24 cellular contexts compared by ENCODE assay signal in the genomic region with DNA sequence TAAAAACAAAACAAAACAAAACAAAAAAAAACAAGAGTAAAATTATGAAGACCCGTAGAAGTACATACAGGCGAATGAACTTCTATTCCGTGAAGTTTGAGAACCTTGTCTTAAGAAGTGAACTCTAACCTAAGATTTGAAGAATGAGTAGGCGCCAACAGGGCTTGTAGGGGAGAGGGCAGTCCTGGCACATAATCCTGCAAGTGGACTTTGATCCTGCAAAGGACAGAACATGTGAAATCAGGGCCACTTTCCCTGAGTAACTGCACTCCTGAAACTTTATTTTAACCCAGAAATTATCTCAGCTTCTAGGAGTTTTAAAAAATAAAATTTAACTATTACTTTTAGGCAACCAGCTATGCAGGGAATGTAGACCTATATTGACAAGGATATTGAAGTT.
DNase-seq lines count a peak whose midpoint lies in the region; ATAC-seq and TF ChIP-seq lines count a peak whose summit lies in the region.
"Had no signal": no experiment of that assay in that cellular context is flagged by ENCODE, and none has a peak within 500 bp of the region (broad histone marks: within the 10 kb centered on the region; RNA-seq: fewer than 3 reads in every experiment).

No MANE protein-coding gene starts in this region.

- peaks cover 3 to 14% of the 10 kb centered on the region in 2 experiments; a peak in 2 of 4 replicates for H3K4me1 ChIP-seq in HCT116 (ENCODE audit: control insufficient read depth in 1 of 2, insufficient read depth in 2 of 2, low read length in 2 of 2)
- peaks cover 10% of the 10 kb centered on the region for H3K4me1 ChIP-seq in hepatocyte (ENCODE audit: insufficient read depth)
- H3K4me1 ChIP-seq in right lobe of liver, result peaks cover 0 to 17% (median 5%) of the 10 kb centered on the region in 4 donors
- no peaks in the 10 kb centered on the region for H3K4me1 ChIP-seq in effector memory CD4-positive, alpha-beta T cell (ENCODE audit: control insufficient read depth, insufficient read depth, low read length, poor library complexity, severe bottlenecking)

- H3K4me2 ChIP-seq in HCT116 (ENCODE audit: low read length) (no peak overlapping the region), hepatocyte (peak overlapping the region; percentile 36)

- POLR2A ChIA-PET in HCT116 (lab: Charles Lee), result no interaction called here

- DNase-seq in HCT116 (ENCODE audit: low read depth, low spot score), result no peak
- DNase-seq in hepatocyte (ENCODE audit: low spot score), result peak; percentile 19
- DNase-seq in right lobe of liver, result peak in 1 of 3 donors; percentile 71
- DNase-seq in renal cortical epithelial cell (ENCODE audit: low read depth), result peak; percentile 15
- DNase-seq in effector memory CD4-positive, alpha-beta T cell, result no peak
- DNase-seq in T-helper 17 cell, result no peak
- DNase-seq in GOT3 (lab: John Stamatoyannopoulos, UW), result no peak
- DNase-seq: C1 segment of cervical spinal cord; CD4-positive, alpha-beta memory T cell; DMS 273 treated with DMSO at 0.1 percent for 48 hours; DMS79; H7; NCI-H1048; NCI-H1417 treated with DMSO at 0.1 percent for 48 hours; NCI-H1694 treated with DMSO at 0.1 percent for 48 hours; NCI-H2081; NCI-H2227 treated with DMSO at 0.1 percent for 48 hours; NCI-H510A; NCI-H69; Right ventricle myocardium superior; RPMI8226 had no signal

- H3K4me1 Mint-ChIP-seq in T-helper 17 cell, result no peaks in the 10 kb centered on the region
- H3K4me1 Mint-ChIP-seq: CD4-positive, alpha-beta memory T cell had no signal

- RAD21 ChIA-PET in HCT116 (lab: Charles Lee; ENCODE audit: low non-redundant PET in 1 of 2, low total read pairs in 2 of 2, uncharacterized antibody in 2 of 2, unreplicated experiment in 2 of 2), result no interaction called here

- H3K36me3 Mint-ChIP-seq in T-helper 17 cell (ENCODE audit: low read depth), result no peaks in the 10 kb centered on the region
- H3K36me3 Mint-ChIP-seq: CD4-positive, alpha-beta memory T cell had no signal

- TF ChIP-seq RAD21 in HCT116 (IDR thresholded peaks at IDR 0.05; ENCODE audit: low read depth), result no peak

- intact Hi-C loops in HCT116 (cut with micrococcal nuclease), result loop anchor here (10.0 kb wide), 2 partner anchors 645 to 1155 kb away; no protein-coding TSS in a partner anchor
- intact Hi-C loops in right lobe of liver (cut with DNase I), result no loop called here

- CTCF ChIA-PET in HCT116 (lab: Charles Lee), result no interaction called here

- H3K27ac Mint-ChIP-seq in T-helper 17 cell, result no peak overlapping the region
- H3K27ac Mint-ChIP-seq: CD4-positive, alpha-beta memory T cell had no signal

- H3K9ac ChIP-seq in HCT116 (ENCODE audit: low read length), result no peak overlapping the region

- no peak overlapping the region for H3K4me3 Mint-ChIP-seq in T-helper 17 cell

- 95% methylated on average over 4 of the region's 4 CpGs for WGBS in hepatocyte (ENCODE audit: low lambda C conversion rate, missing lambda C conversion rate)
- WGBS in right lobe of liver (ENCODE audit: insufficient coverage, low coverage, low lambda C conversion rate, missing lambda C conversion rate), result 35% methylated on average over 4 of the region's 4 CpGs

- H3K4me3 ChIP-seq in HCT116 (replicated peaks in 1 of 2; ENCODE audit: low read depth in 1 of 2, low read length in 2 of 2), result no peak overlapping the region
- H3K4me3 ChIP-seq in hepatocyte, result no peak overlapping the region
- no peak overlapping the region for H3K4me3 ChIP-seq in right lobe of liver
- no peak overlapping the region for H3K4me3 ChIP-seq in effector memory CD4-positive, alpha-beta T cell (ENCODE audit: insufficient read depth, low read depth, low read length, poor library complexity, severe bottlenecking)
- H3K4me3 ChIP-seq: GM12878, SJSA1 had no signal

- H3K27ac ChIP-seq in HCT116 (ENCODE audit: low read depth, low read length), result no peak overlapping the region
- H3K27ac ChIP-seq in hepatocyte, result peak overlapping the region; percentile 59
- H3K27ac ChIP-seq in right lobe of liver, result peak overlapping the region in 2 of 3 donors; percentile 17 to 71
- no peak overlapping the region for H3K27ac ChIP-seq in effector memory CD4-positive, alpha-beta T cell (ENCODE audit: insufficient read depth, low read length, poor library complexity, severe bottlenecking)
- H3K27ac ChIP-seq: SJSA1 had no signal

- no peaks in the 10 kb centered on the region for H3K27me3 Mint-ChIP-seq in T-helper 17 cell
- H3K27me3 Mint-ChIP-seq: CD4-positive, alpha-beta memory T cell had no signal

- no peaks in the 10 kb centered on the region for H4K20me1 ChIP-seq in HCT116 (ENCODE audit: insufficient read depth)
- H4K20me1 ChIP-seq in hepatocyte (ENCODE audit: insufficient read depth, poor library complexity, severe bottlenecking), result no peaks in the 10 kb centered on the region

- ATAC-seq in HCT116 (no peak), right lobe of liver (peak; percentile 93 to 97 (median 96)), T-helper 17 cell (no peak), GM21717 (IDR thresholded peaks at IDR 0.05; ENCODE audit: unreplicated experiment) (no peak)
- ATAC-seq: GM12878 had no signal

- H3K79me2 ChIP-seq in HCT116 (ENCODE audit: insufficient read depth, low read length), result no peaks in the 10 kb centered on the region
- no peaks in the 10 kb centered on the region for H3K79me2 ChIP-seq in hepatocyte

- TF ChIP-seq CTCF in HCT116 (IDR thresholded peaks at IDR 0.05 in 2 of 3, conservative IDR thresholded peaks at IDR 0.05 in 1 of 3; ENCODE audit: borderline replicate concordance in 1 of 3, insufficient read depth in 1 of 3, low read depth in 2 of 3, low read length in 2 of 3) (no peak), hepatocyte (IDR thresholded peaks at IDR 0.05; ENCODE audit: poor library complexity) (no peak), right lobe of liver (IDR thresholded peaks at IDR 0.05) (no peak)

- H3K9me3 ChIP-seq in HCT116 (ENCODE audit: control insufficient read depth in 1 of 2, insufficient read depth in 1 of 2, low read depth in 1 of 2, low read length in 2 of 2) (0 out of 4 replicates have a peak, but pooled peaks cover 0 to 6% of the 10 kb centered on the region in 2 experiments), hepatocyte (ENCODE audit: low read depth) (no peaks in the 10 kb centered on the region), right lobe of liver (no peaks in the 10 kb centered on the region), T-helper 17 cell (ENCODE audit: control insufficient read depth, low read length, poor library complexity, severe bottlenecking) (no peaks in the 10 kb centered on the region)
- peaks cover 4% of the 10 kb centered on the region for H3K9me3 ChIP-seq in effector memory CD4-positive, alpha-beta T cell (ENCODE audit: control insufficient read depth, low read length)
- H3K9me3 ChIP-seq: SJSA1 had no signal

- BruUV-seq in HCT116 (replicated peaks; lab: Mats Ljungman, UMichigan), result no TSS peak

- H3K36me3 ChIP-seq in HCT116 (ENCODE audit: control insufficient read depth in 1 of 2, insufficient read depth in 2 of 2, low read length in 2 of 2) (peaks cover 0 to 7% of the 10 kb centered on the region in 2 experiments; a peak in 1 of 4 replicates), hepatocyte (replicated peaks; ENCODE audit: insufficient read depth, low read depth) (no peaks in the 10 kb centered on the region), right lobe of liver (no peaks in the 10 kb centered on the region)
- H3K36me3 ChIP-seq in effector memory CD4-positive, alpha-beta T cell (ENCODE audit: control insufficient read depth, insufficient read depth, low read length), result no peaks in the 10 kb centered on the region
- H3K36me3 ChIP-seq: SJSA1 had no signal

- H3K9me2 ChIP-seq in HCT116 (ENCODE audit: insufficient read depth) (no peaks in the 10 kb centered on the region), hepatocyte (replicated peaks; ENCODE audit: insufficient read depth) (no peaks in the 10 kb centered on the region)

- H2AFZ ChIP-seq in HCT116 (ENCODE audit: low read depth, low read length, poor library complexity, severe bottlenecking) (peak overlapping the region; percentile 94), hepatocyte (no peak overlapping the region)

- no peak for TF ChIP-seq POLR2A in HCT116 (IDR thresholded peaks at IDR 0.05; ENCODE audit: borderline replicate concordance, extremely low read depth, insufficient read depth, insufficient read length)
- no peak for TF ChIP-seq POLR2A in right lobe of liver (IDR thresholded peaks at IDR 0.05)

- no peaks in the 10 kb centered on the region for H3K27me3 ChIP-seq in HCT116 (ENCODE audit: insufficient read depth, low read length)
- H3K27me3 ChIP-seq in hepatocyte, result no peaks in the 10 kb centered on the region
- no peaks in the 10 kb centered on the region for H3K27me3 ChIP-seq in right lobe of liver
- H3K27me3 ChIP-seq in effector memory CD4-positive, alpha-beta T cell (replicated peaks; ENCODE audit: control insufficient read depth, insufficient read depth, low read length, poor library complexity, severe bottlenecking), result no peaks in the 10 kb centered on the region
- H3K27me3 ChIP-seq: SJSA1 had no signal

TF ChIP-seq in HCT116, 20 proteins besides CTCF, POLR2A, EP300 and RAD21 (continues in another document):
- no peak for TF ChIP-seq ELF1 (IDR thresholded peaks at IDR 0.05; ENCODE audit: borderline replicate concordance, low read depth)
- no peak for TF ChIP-seq EGR1 (IDR thresholded peaks at IDR 0.05; ENCODE audit: low read depth)
- TF ChIP-seq SIN3A (IDR thresholded peaks at IDR 0.05; ENCODE audit: low read depth), result no peak
- TF ChIP-seq JUND (IDR thresholded peaks at IDR 0.05), result no peak
- no peak for TF ChIP-seq EZH2 (IDR thresholded peaks at IDR 0.05)
- TF ChIP-seq CEBPB (IDR thresholded peaks at IDR 0.05; ENCODE audit: low read depth), result no peak
- no peak for TF ChIP-seq TCF7L2 (IDR thresholded peaks at IDR 0.05; ENCODE audit: borderline replicate concordance, extremely low read depth, insufficient read depth, insufficient read length)
- no peak for TF ChIP-seq ZFX (IDR thresholded peaks at IDR 0.05)
- no peak for TF ChIP-seq FOSL1 (IDR thresholded peaks at IDR 0.05; ENCODE audit: low read depth)
- TF ChIP-seq SP1 (IDR thresholded peaks at IDR 0.05; ENCODE audit: low read depth), result no peak
- TF ChIP-seq ZNF274 (IDR thresholded peaks at IDR 0.05; ENCODE audit: low read depth, low read length), result no peak

Comparison
In these comparisons a context has a peak if more than half of its experiments do, and no peak if none do; other contexts are left out.
1. ATAC-seq: peak in right lobe of liver (4 of 4); none in HCT116 (single experiment), T-helper 17 cell (single experiment) and GM21717 (single experiment).
2. DNase-seq: peak in hepatocyte (single experiment) and renal cortical epithelial cell (single experiment); none in HCT116 (single experiment), effector memory CD4-positive, alpha-beta T cell (0 of 3), T-helper 17 cell (0 of 3) and GOT3 (single experiment).
3. H3K27ac ChIP-seq: peak in hepatocyte (single experiment) and right lobe of liver (2 of 3); none in HCT116 (single experiment) and effector memory CD4-positive, alpha-beta T cell (single experiment).